Comparison of ENCODE assay signal across 10 cellular contexts in the genomic region with DNA sequence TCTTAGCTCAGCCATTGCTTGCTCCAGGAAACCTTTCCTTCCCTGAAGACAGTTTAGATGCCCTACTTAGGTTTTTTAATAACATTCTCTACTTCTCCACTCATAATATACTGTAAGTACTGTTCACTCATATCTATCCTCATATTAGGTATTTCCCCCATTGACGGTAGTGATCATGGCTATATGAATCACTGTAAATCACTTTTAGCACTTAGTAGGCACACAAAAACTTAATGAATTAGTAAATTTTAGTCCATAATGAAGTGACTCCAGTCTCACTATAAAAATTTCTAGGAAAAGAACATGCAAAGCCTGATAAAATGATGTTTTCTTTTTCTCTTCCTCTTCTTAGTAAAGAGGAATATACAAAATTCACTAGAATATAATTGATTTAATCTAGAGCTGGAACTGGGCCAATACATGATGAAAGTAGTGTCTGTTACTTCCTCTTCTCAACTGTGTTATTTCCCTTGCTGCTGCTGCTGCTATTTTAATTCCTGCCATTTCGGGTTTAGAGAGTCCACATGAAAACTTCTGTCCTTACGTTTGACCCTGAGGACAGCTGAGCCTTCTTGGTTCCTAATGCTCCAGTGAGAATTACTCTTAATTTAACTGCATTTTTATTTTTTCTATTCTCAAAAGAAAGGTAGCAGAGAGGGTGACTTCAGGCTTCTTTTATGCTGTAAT.
DNase-seq lines count a peak whose midpoint lies in the region; ATAC-seq and TF ChIP-seq lines count a peak whose summit lies in the region.
"Had no signal": no experiment of that assay in that cellular context is flagged by ENCODE, and none has a peak within 500 bp of the region (broad histone marks: within the 10 kb centered on the region; RNA-seq: fewer than 3 reads in every experiment).

No MANE protein-coding gene starts in this region.

- H3K27ac ChIP-seq in right atrium auricular region = no peak overlapping the region
- H3K27ac ChIP-seq: VCaP had no signal

- peaks cover 27% of the 10 kb centered on the region for H3K36me3 Mint-ChIP-seq in activated naive CD8-positive, alpha-beta T cell treated with anti-CD3 and anti-CD28 coated beads, Interleukin-2, amount 50 U/mL, for 24 hours (ENCODE audit: low read depth)
- H3K36me3 Mint-ChIP-seq in stimulated activated memory B cell treated with anti-CD40 and anti-IgM and Interleukin-4, amounts not matched to agents 10 μg/mL and 1 μg/mL and 100 μg/mL, for 72 hours = peaks cover 52% of the 10 kb centered on the region

- no peak overlapping the region for H3K4me3 ChIP-seq in right atrium auricular region
- H3K4me3 ChIP-seq: lung had no signal

- H3K4me3 Mint-ChIP-seq in activated naive CD8-positive, alpha-beta T cell treated with anti-CD3 and anti-CD28 coated beads, Interleukin-2, amount 50 U/mL, for 24 hours = no peak overlapping the region
- peak overlapping the region; percentile 24 for H3K4me3 Mint-ChIP-seq in stimulated activated memory B cell treated with anti-CD40 and anti-IgM and Interleukin-4, amounts not matched to agents 10 μg/mL and 1 μg/mL and 100 μg/mL, for 72 hours

- no peaks in the 10 kb centered on the region for H3K9me3 Mint-ChIP-seq in activated naive CD8-positive, alpha-beta T cell treated with anti-CD3 and anti-CD28 coated beads, Interleukin-2, amount 50 U/mL, for 24 hours
- H3K9me3 Mint-ChIP-seq in stimulated activated memory B cell treated with anti-CD40 and anti-IgM and Interleukin-4, amounts not matched to agents 10 μg/mL and 1 μg/mL and 100 μg/mL, for 72 hours = no peaks in the 10 kb centered on the region

- no peak for TF ChIP-seq CTCF in right atrium auricular region (IDR thresholded peaks at IDR 0.05)

- ATAC-seq in Right ventricle myocardium inferior = peak; percentile 42
- ATAC-seq in HG03565 (IDR thresholded peaks at IDR 0.05; ENCODE audit: unreplicated experiment) = peak; percentile 68
- peak; percentile 29 for ATAC-seq in activated naive CD8-positive, alpha-beta T cell treated with anti-CD3 and anti-CD28 coated beads, Interleukin-2, amount 50 U/mL, for 24 hours
- peak; percentile 82 for ATAC-seq in stimulated activated memory B cell treated with anti-CD40 and anti-IgM and Interleukin-4, amounts not matched to agents 10 μg/mL and 1 μg/mL and 100 μg/mL, for 72 hours

- no peaks in the 10 kb centered on the region for H3K27me3 ChIP-seq in right atrium auricular region

- H3K4me1 Mint-ChIP-seq in activated naive CD8-positive, alpha-beta T cell treated with anti-CD3 and anti-CD28 coated beads, Interleukin-2, amount 50 U/mL, for 24 hours = peaks cover 16% of the 10 kb centered on the region
- peaks cover 34% of the 10 kb centered on the region for H3K4me1 Mint-ChIP-seq in stimulated activated memory B cell treated with anti-CD40 and anti-IgM and Interleukin-4, amounts not matched to agents 10 μg/mL and 1 μg/mL and 100 μg/mL, for 72 hours

- peak overlapping the region; percentile 47 for H3K27ac Mint-ChIP-seq in activated naive CD8-positive, alpha-beta T cell treated with anti-CD3 and anti-CD28 coated beads, Interleukin-2, amount 50 U/mL, for 24 hours
- peak overlapping the region; percentile 88 for H3K27ac Mint-ChIP-seq in stimulated activated memory B cell treated with anti-CD40 and anti-IgM and Interleukin-4, amounts not matched to agents 10 μg/mL and 1 μg/mL and 100 μg/mL, for 72 hours

- no peak for DNase-seq in Right ventricle myocardium inferior (ENCODE audit: missing footprints)
- no peak for DNase-seq in right atrium auricular region (ENCODE audit: low spot score)
- DNase-seq in activated naive CD8-positive, alpha-beta T cell treated with anti-CD3 and anti-CD28 coated beads, Interleukin-2, amount 50 U/mL, for 24 hours = no peak
- no peak for DNase-seq in cerebellar nuclear complex (lab: John Stamatoyannopoulos, UW)
- DNase-seq in dedifferentiated amniotic fluid mesenchymal stem cell (ENCODE audit: extremely low spot score) = no peak
- no peak for DNase-seq in nucleus accumbens (lab: John Stamatoyannopoulos, UW)

- peaks cover 46% of the 10 kb centered on the region for H3K36me3 ChIP-seq in right atrium auricular region

- no peaks in the 10 kb centered on the region for H3K4me1 ChIP-seq in right atrium auricular region

- H3K9me3 ChIP-seq in right atrium auricular region = no peaks in the 10 kb centered on the region

- intact Hi-C loops in Right ventricle myocardium inferior (cut with DNase I) = loop anchor here (10.0 kb wide), 1 partner anchor 255 kb away; no protein-coding TSS in a partner anchor

- no peaks in the 10 kb centered on the region for H3K27me3 Mint-ChIP-seq in activated naive CD8-positive, alpha-beta T cell treated with anti-CD3 and anti-CD28 coated beads, Interleukin-2, amount 50 U/mL, for 24 hours
- no peaks in the 10 kb centered on the region for H3K27me3 Mint-ChIP-seq in stimulated activated memory B cell treated with anti-CD40 and anti-IgM and Interleukin-4, amounts not matched to agents 10 μg/mL and 1 μg/mL and 100 μg/mL, for 72 hours

Comparison
In these comparisons a context has a peak if more than half of its experiments do, and no peak if none do; other contexts are left out.
1. ATAC-seq: peak in every context shown above with its lines; median percentile 82 in stimulated activated memory B cell treated with anti-CD40 and anti-IgM and Interleukin-4, amounts not matched to agents 10 μg/mL and 1 μg/mL and 100 μg/mL, for 72 hours; 68 in HG03565; 42 in Right ventricle myocardium inferior; 29 in activated naive CD8-positive, alpha-beta T cell treated with anti-CD3 and anti-CD28 coated beads, Interleukin-2, amount 50 U/mL, for 24 hours.